ENCODE assay signal across 24 cellular contexts in the genomic region with DNA sequence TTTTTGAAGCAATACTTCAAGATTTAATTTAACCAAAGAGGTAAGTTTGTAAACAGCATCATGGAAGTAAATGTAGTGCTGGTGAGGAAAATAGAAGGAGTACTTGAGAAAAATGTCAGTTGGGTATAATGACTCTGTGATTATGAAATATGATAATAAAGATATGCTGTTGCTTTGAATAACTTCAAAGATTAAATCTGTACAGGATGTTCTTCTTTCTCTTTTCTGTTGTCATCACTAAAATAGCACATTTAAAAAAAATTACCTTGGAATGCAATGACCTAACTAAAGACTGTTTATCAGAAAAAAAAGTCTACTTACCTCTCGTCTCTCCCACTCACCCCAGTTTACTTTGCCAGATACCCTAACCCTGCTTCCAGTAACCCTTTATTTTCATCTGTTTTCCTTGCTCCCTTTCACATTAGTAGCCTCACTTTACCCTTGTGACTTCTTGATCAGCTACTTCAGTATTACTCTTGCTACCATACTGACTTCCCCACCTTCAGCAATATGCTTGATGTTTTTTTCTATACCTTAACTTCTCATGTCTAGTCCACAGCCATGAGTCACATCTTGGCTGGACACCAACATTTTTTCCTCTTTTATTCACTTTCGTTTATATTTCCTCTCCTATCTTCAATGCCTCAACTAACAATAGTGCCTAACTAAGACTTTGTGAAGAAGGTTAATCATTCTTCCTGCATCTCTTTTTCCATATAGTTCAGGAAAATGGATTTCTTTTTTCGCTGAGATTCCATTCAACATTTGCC. TPM values are rescaled to one million over a fixed set of nuclear protein-coding genes. Genes with fewer than 3 reads are reported as not detected.
A peak's percentile ranks its signal among the peaks of the same experiment; 100 is the strongest.
DNase-seq lines count a peak whose midpoint lies in the region; ATAC-seq and TF ChIP-seq lines count a peak whose summit lies in the region.
"Had no signal": no experiment of that assay in that cellular context is flagged by ENCODE, and none has a peak within 500 bp of the region (broad histone marks: within the 10 kb centered on the region; RNA-seq: fewer than 3 reads in every experiment).

No MANE protein-coding gene starts in this region.

- ATAC-seq in gastroesophageal sphincter (peak; percentile 43), GM18868 (IDR thresholded peaks at IDR 0.05; ENCODE audit: unreplicated experiment) (no peak)
- ATAC-seq: sciatic nerve, WTC11 had no signal

- H3K27me3 Mint-ChIP-seq in activated T-cell treated with anti-CD3 and anti-CD28 coated beads, Interleukin-2, amount 50 U/mL, for 24 hours = no peaks in the 10 kb centered on the region
- H3K27me3 Mint-ChIP-seq: brain had no signal

- no peak overlapping the region for H3K4me3 Mint-ChIP-seq in activated T-cell treated with anti-CD3 and anti-CD28 coated beads, Interleukin-2, amount 50 U/mL, for 24 hours
- H3K4me3 Mint-ChIP-seq: brain, neural crest cell, WTC11 had no signal

- H3K27ac Mint-ChIP-seq in activated T-cell treated with anti-CD3 and anti-CD28 coated beads, Interleukin-2, amount 50 U/mL, for 24 hours = no peak overlapping the region
- H3K27ac Mint-ChIP-seq: brain, WTC11 had no signal

- TF ChIP-seq CTCF in astrocyte of the cerebellum (IDR thresholded peaks at IDR 0.05; ENCODE audit: low read depth, low read length, missing control alignments) = no peak
- no peak for TF ChIP-seq CTCF in gastroesophageal sphincter (IDR thresholded peaks at IDR 0.05)

- no peaks in the 10 kb centered on the region for H3K4me1 ChIP-seq in gastroesophageal sphincter

- no peaks in the 10 kb centered on the region for H3K27me3 ChIP-seq in gastroesophageal sphincter

- H3K4me3 ChIP-seq in astrocyte of the cerebellum (ENCODE audit: low read depth, low read length) (no peak overlapping the region), gastroesophageal sphincter (no peak overlapping the region)
- H3K4me3 ChIP-seq: PC-9, thoracic aorta had no signal

- peak overlapping the region in 2 of 4 donors; percentile 11 to 33 for H3K27ac ChIP-seq in gastroesophageal sphincter
- H3K27ac ChIP-seq: 22Rv1, C4-2B, PC-9, thoracic aorta had no signal

- no peaks in the 10 kb centered on the region for H3K36me3 Mint-ChIP-seq in activated T-cell treated with anti-CD3 and anti-CD28 coated beads, Interleukin-2, amount 50 U/mL, for 24 hours (ENCODE audit: low read depth)
- H3K36me3 Mint-ChIP-seq: brain had no signal

- 35 to 40% methylated on average over 3 of the region's 3 CpGs for WGBS in gastroesophageal sphincter (ENCODE audit: low coverage in 1 of 2), 2 donors

- H3K9me3 ChIP-seq in gastroesophageal sphincter = no peaks in the 10 kb centered on the region
- H3K9me3 ChIP-seq: thoracic aorta had no signal

- H3K9me3 Mint-ChIP-seq in activated T-cell treated with anti-CD3 and anti-CD28 coated beads, Interleukin-2, amount 50 U/mL, for 24 hours = peaks cover 23% of the 10 kb centered on the region

- H3K36me3 ChIP-seq in gastroesophageal sphincter = no peaks in the 10 kb centered on the region
- H3K36me3 ChIP-seq: thoracic aorta had no signal

- TF ChIP-seq POLR2A in gastroesophageal sphincter (IDR thresholded peaks at IDR 0.05) = no peak

- in situ Hi-C loops in astrocyte of the cerebellum (cut with HindIII; ENCODE audit: low sequenced_read_pairs) = no loop called here

- no peaks in the 10 kb centered on the region for H3K4me1 Mint-ChIP-seq in activated T-cell treated with anti-CD3 and anti-CD28 coated beads, Interleukin-2, amount 50 U/mL, for 24 hours (ENCODE audit: low read depth)
- H3K4me1 Mint-ChIP-seq: WTC11 had no signal

- TF ChIP-seq EP300 in gastroesophageal sphincter (IDR thresholded peaks at IDR 0.05) = no peak

- DNase-seq in DMS53 (lab: John Stamatoyannopoulos, UW) = peak; percentile 48
- DNase-seq in DMS53 treated with DMSO at 0.1 percent for 48 hours (lab: John Stamatoyannopoulos, UW; ENCODE audit: unreplicated experiment) = no peak
- peak; percentile 65 for DNase-seq in astrocyte of the cerebellum (ENCODE audit: low read depth)
- peak; percentile 50 for DNase-seq in superior temporal gyrus (ENCODE audit: extremely low spot score)
- no peak for DNase-seq in cerebellar cortex (ENCODE audit: low spot score)
- no peak for DNase-seq in activated T-cell treated with anti-CD3 and anti-CD28 coated beads, Interleukin-2, amount 50 U/mL, for 24 hours
- DNase-seq: activated CD8-positive, alpha-beta memory T cell treated with anti-CD3 and anti-CD28 coated beads for 24 hours; DND-41; effector memory CD4-positive, alpha-beta T cell; NCI-H187 treated with DMSO at 0.1 percent for 48 hours; NCI-H510A; stimulated activated CD4-positive, alpha-beta T cell treated with anti-CD3 and anti-CD28 coated beads, Interleukin-4, amount 100 ng/mL, for 1 hour had no signal

RNA-seq across cellular contexts. Expression of a gene that starts 29.7 kb away (rescaled TPM):
- not detected for total RNA-seq in gastroesophageal sphincter
- total RNA-seq: frontal cortex, mesenteric fat pad, neural crest cell, PC-9, sciatic nerve, thoracic aorta, WTC11 had no signal

Comparison
In these comparisons a context has a peak if more than half of its experiments do, and no peak if none do; other contexts are left out.
1. DNase-seq: peak in DMS53 (single experiment), astrocyte of the cerebellum (single experiment) and superior temporal gyrus (single experiment); none in DMS53 treated with DMSO at 0.1 percent for 48 hours (single experiment), cerebellar cortex (single experiment) and activated T-cell treated with anti-CD3 and anti-CD28 coated beads, Interleukin-2, amount 50 U/mL, for 24 hours (single experiment).